12 cellular contexts compared by ENCODE assay signal in genomic region chr17:66542967-66543525, GRCh38.
A peak's percentile ranks its signal among the peaks of the same experiment; 100 is the strongest.
DNase-seq lines count a peak whose midpoint lies in the region; ATAC-seq and TF ChIP-seq lines count a peak whose summit lies in the region.
"Had no signal": no experiment of that assay in that cellular context is flagged by ENCODE, and none has a peak within 500 bp of the region (broad histone marks: within the 10 kb centered on the region; RNA-seq: fewer than 3 reads in every experiment).

No MANE protein-coding gene starts in this region.

- peaks cover 14% of the 10 kb centered on the region for H3K9me3 ChIP-seq in DOHH2 (ENCODE audit: control insufficient read depth, insufficient read depth, low read length)
- peaks cover 30% of the 10 kb centered on the region; the same call in 1 of the 2 replicates for H3K9me3 ChIP-seq in OCI-LY3 (ENCODE audit: insufficient read depth, low read length)
- H3K9me3 ChIP-seq in osteoblast (ENCODE audit: low read depth, low read length), result no peaks in the 10 kb centered on the region
- H3K9me3 ChIP-seq in heart left ventricle, result peaks cover 0 to 14% (median 0%) of the 10 kb centered on the region in 12 donors

- no peak for TF ChIP-seq CTCF in DOHH2 (IDR thresholded peaks at IDR 0.05; ENCODE audit: low read depth, low read length, poor library complexity, severe bottlenecking)
- no peak for TF ChIP-seq CTCF in OCI-LY3 (IDR thresholded peaks at IDR 0.05; ENCODE audit: low read depth, low read length)
- no peak for TF ChIP-seq CTCF in osteoblast (IDR thresholded peaks at IDR 0.05; ENCODE audit: extremely low read depth, low read depth, low read length)
- TF ChIP-seq CTCF in heart left ventricle (IDR thresholded peaks at IDR 0.05), result no peak

- H3K4me3 ChIP-seq in DOHH2 (ENCODE audit: low read length) (peak overlapping the region; percentile 70), OCI-LY3 (ENCODE audit: low read length) (no peak overlapping the region), osteoblast (ENCODE audit: insufficient read depth, low read length) (no peak overlapping the region), heart left ventricle (no peak overlapping the region)
- H3K4me3 ChIP-seq: cardiac muscle cell had no signal

- H3K4me1 ChIP-seq in DOHH2 (ENCODE audit: control insufficient read depth, low read length), result peaks cover 60% of the 10 kb centered on the region
- peaks cover 30% of the 10 kb centered on the region for H3K4me1 ChIP-seq in OCI-LY3 (ENCODE audit: low read length)
- H3K4me1 ChIP-seq in osteoblast (ENCODE audit: insufficient read depth, low read length), result peaks cover 79% of the 10 kb centered on the region
- H3K4me1 ChIP-seq in heart left ventricle, result peaks cover 0 to 33% (median 20%) of the 10 kb centered on the region in 12 donors

- ATAC-seq in heart left ventricle, result no peak
- no peak for ATAC-seq in Right ventricle myocardium superior (ENCODE audit: poor library complexity)

- no peaks in the 10 kb centered on the region for H3K27me3 ChIP-seq in DOHH2 (ENCODE audit: control insufficient read depth, low read length)
- H3K27me3 ChIP-seq in OCI-LY3 (ENCODE audit: low read depth, low read length), result peaks cover 27% of the 10 kb centered on the region
- no peaks in the 10 kb centered on the region for H3K27me3 ChIP-seq in osteoblast (ENCODE audit: insufficient read depth, low read length)
- no peaks in the 10 kb centered on the region for H3K27me3 ChIP-seq in heart left ventricle
- H3K27me3 ChIP-seq: cardiac muscle cell had no signal

- no peak for DNase-seq in caudate nucleus (lab: John Stamatoyannopoulos, UW)
- peak; percentile 56 for DNase-seq in osteoblast (ENCODE audit: insufficient read length, low spot score, missing footprints)
- no peak for DNase-seq in Kasumi-1 (lab: John Stamatoyannopoulos, UW)
- no peak for DNase-seq in heart left ventricle
- DNase-seq in Right ventricle myocardium superior, result no peak
- no peak for DNase-seq in DMS53 (lab: John Stamatoyannopoulos, UW)
- DNase-seq: midbrain, SIG-M5, small intestine had no signal

- 90 to 97% (median 93%) methylated on average over 3 of the region's 3 CpGs for WGBS in heart left ventricle, 4 donors

- H3K36me3 ChIP-seq in DOHH2 (ENCODE audit: control insufficient read depth, low read length) (no peaks in the 10 kb centered on the region; the same call in 1 of the 2 replicates), OCI-LY3 (replicated peaks; ENCODE audit: low read depth, low read length) (no peaks in the 10 kb centered on the region), osteoblast (ENCODE audit: insufficient read depth, low read length) (no peaks in the 10 kb centered on the region), heart left ventricle (no peaks in the 10 kb centered on the region)
- H3K36me3 ChIP-seq: cardiac muscle cell had no signal

- no peak overlapping the region for H2AFZ ChIP-seq in OCI-LY3 (ENCODE audit: low read depth, low read length)
- H2AFZ ChIP-seq in osteoblast (ENCODE audit: low read length), result no peak overlapping the region

- no peaks in the 10 kb centered on the region for H3K9me2 ChIP-seq in DOHH2 (replicated peaks; ENCODE audit: control insufficient read depth, low read length)

- H3K27ac ChIP-seq in DOHH2 (ENCODE audit: low read depth, low read length) (peak overlapping the region; percentile 96), OCI-LY3 (ENCODE audit: low read length) (no peak overlapping the region), caudate nucleus (ENCODE audit: low read depth, low read length) (peak overlapping the region; percentile 96), osteoblast (ENCODE audit: low read depth, low read length) (peak overlapping the region; percentile 92), heart left ventricle (peak overlapping the region in 1 of 12 donors; percentile 74)
- H3K27ac ChIP-seq: cardiac muscle cell had no signal

- H3F3A ChIP-seq in DOHH2 (ENCODE audit: control insufficient read depth, insufficient read depth), result peaks cover 23% of the 10 kb centered on the region

- no peak overlapping the region for H3K9ac ChIP-seq in OCI-LY3 (ENCODE audit: low read length)

- H3K79me2 ChIP-seq in DOHH2 (ENCODE audit: control insufficient read depth, low read length), result peaks cover 6% of the 10 kb centered on the region; the same call in 1 of the 2 replicates
- no peaks in the 10 kb centered on the region for H3K79me2 ChIP-seq in OCI-LY3 (ENCODE audit: low read length)
- peaks cover 36% of the 10 kb centered on the region for H3K79me2 ChIP-seq in osteoblast (ENCODE audit: insufficient read depth, low read length)

- TF ChIP-seq POLR2A in heart left ventricle (IDR thresholded peaks at IDR 0.05), result no peak

- H4K20me1 ChIP-seq in DOHH2 (ENCODE audit: control insufficient read depth, insufficient read depth, low read depth, low read length), result no peaks in the 10 kb centered on the region
- no peaks in the 10 kb centered on the region for H4K20me1 ChIP-seq in OCI-LY3 (ENCODE audit: insufficient read depth, low read length)
- H4K20me1 ChIP-seq in osteoblast (ENCODE audit: insufficient read depth, low read length), result no peaks in the 10 kb centered on the region

- peak overlapping the region; percentile 87 for H3K4me2 ChIP-seq in DOHH2 (ENCODE audit: low read length)
- H3K4me2 ChIP-seq in OCI-LY3 (ENCODE audit: low read length), result 0 out of 2 replicates have a peak overlapping the region, but pooled peaks have one; percentile 71
- H3K4me2 ChIP-seq in osteoblast (ENCODE audit: insufficient read depth, low read length), result peak overlapping the region; percentile 49

- intact Hi-C loops in heart left ventricle (cut with DNase I) (no loop called here), Right ventricle myocardium superior (cut with DNase I) (no loop called here)
